ENCODE assay signal across 8 cellular contexts in genomic region chrX:12791253-12792228, GRCh38. TPM values are rescaled to one million over a fixed set of nuclear protein-coding genes. Genes with fewer than 3 reads are reported as not detected.
DNase-seq lines count a peak whose midpoint lies in the region; ATAC-seq and TF ChIP-seq lines count a peak whose summit lies in the region.

Gene PRPS2 (plus strand): TSS chrX:12791412. CDS start chrX:12791498, 86 bp downstream.

- WGBS in testis, 2 donors, result 1% methylated on average over 37 of the region's 113 CpGs; no CpG with 5 or more reads in 1 of the 2 donors

- H3K4me3 ChIP-seq in osteoblast (ENCODE audit: insufficient read depth, low read length) (peak within 1 kb of the TSS; percentile 78), testis (peak within 1 kb of the TSS; percentile 57 to 75)

- ATAC-seq in GM19455 (IDR thresholded peaks at IDR 0.05; ENCODE audit: unreplicated experiment), result peak; percentile 83

- peaks cover 0 to 27% (median 16%) of the 10 kb centered on the region in 7 donors for H3K9me3 Mint-ChIP-seq in CD14-positive monocyte

- H4K20me1 ChIP-seq in osteoblast (ENCODE audit: insufficient read depth, low read length), result no peaks in the 10 kb centered on the region

- intact Hi-C loops in CD14-positive monocyte (cut with micrococcal nuclease) (no loop called here), testis (cut with DNase I; ENCODE audit: low total_unique reads) (no loop called here)

- H3K27me3 ChIP-seq in osteoblast (ENCODE audit: insufficient read depth, low read length) (no peaks in the 10 kb centered on the region), testis (no peaks in the 10 kb centered on the region)

- DNase-seq in CD14-positive monocyte (ENCODE audit: low spot score), result no peak
- DNase-seq in HT1080 (ENCODE audit: low read depth), result peak; percentile 33
- DNase-seq in RWPE1 (ENCODE audit: low spot score), result peak; percentile 61
- peak; percentile 20 for DNase-seq in activated gamma-delta T cell (lab: John Stamatoyannopoulos, UW)
- DNase-seq in germinal center (ENCODE audit: low spot score), result peak; percentile 81
- peak; percentile 96 for DNase-seq in osteoblast (ENCODE audit: insufficient read length, low spot score, missing footprints)
- peak; percentile 88 for DNase-seq in testis

- H3K4me1 ChIP-seq in osteoblast (ENCODE audit: insufficient read depth, low read length) (no peaks in the 10 kb centered on the region), testis (no peaks in the 10 kb centered on the region)

- POLR2A ChIA-PET in RWPE1 (lab: Yijun Ruan, JAX; ENCODE audit: low non-redundant PET), result interaction anchor here (0.6 kb wide), 5 partner anchors 175 to 876 kb away, joined by 3 to 4 read pairs (median 3); no protein-coding TSS in a partner anchor

- no peak for TF ChIP-seq CTCF in CD14-positive monocyte (IDR thresholded peaks at IDR 0.05)
- TF ChIP-seq CTCF in RWPE1 (conservative IDR thresholded peaks at IDR 0.05; ENCODE audit: low read depth), result no peak
- no peak for TF ChIP-seq CTCF in osteoblast (IDR thresholded peaks at IDR 0.05; ENCODE audit: extremely low read depth, low read depth, low read length)
- TF ChIP-seq CTCF in testis (IDR thresholded peaks at IDR 0.05), result no peak

- peaks cover 0 to 26% (median 2%) of the 10 kb centered on the region in 3 donors for H3K27me3 Mint-ChIP-seq in CD14-positive monocyte (ENCODE audit: low read depth in 3 of 3)

- CTCF ChIA-PET in RWPE1 (lab: Yijun Ruan, JAX), result interaction anchor here (0.5 kb wide), 1 partner anchor 20 kb away, joined by 4 read pairs; no protein-coding TSS in a partner anchor

- peaks cover 10% of the 10 kb centered on the region for H3K79me2 ChIP-seq in osteoblast (ENCODE audit: insufficient read depth, low read length)

- H3K36me3 Mint-ChIP-seq in CD14-positive monocyte, result no peaks in the 10 kb centered on the region

- H3K4me3 Mint-ChIP-seq in CD14-positive monocyte, result peak within 1 kb of the TSS; percentile 88 to 89

- no peaks in the 10 kb centered on the region for H3K9me3 ChIP-seq in osteoblast (ENCODE audit: low read depth, low read length)
- H3K9me3 ChIP-seq in testis, result no peaks in the 10 kb centered on the region

- H3K4me2 ChIP-seq in osteoblast (ENCODE audit: insufficient read depth, low read length), result peak within 1 kb of the TSS; percentile 80

- H3K27ac ChIP-seq in RWPE1, result peak within 1 kb of the TSS; percentile 60
- no peak within 1 kb of the TSS for H3K27ac ChIP-seq in osteoblast (ENCODE audit: low read depth, low read length)
- peak within 1 kb of the TSS; percentile 74 to 83 for H3K27ac ChIP-seq in testis

- peak within 1 kb of the TSS in 3 of 7 donors; percentile 16 to 80 (median 37) for H3K27ac Mint-ChIP-seq in CD14-positive monocyte

- TF ChIP-seq POLR2A in testis (IDR thresholded peaks at IDR 0.05), result no peak

- peak within 1 kb of the TSS; percentile 88 for H2AFZ ChIP-seq in osteoblast (ENCODE audit: low read length)

- H3K36me3 ChIP-seq in osteoblast (ENCODE audit: insufficient read depth, low read length) (no peaks in the 10 kb centered on the region), testis (ENCODE audit: low read depth, missing control alignments) (no peaks in the 10 kb centered on the region)

- peaks cover 23% of the 10 kb centered on the region for H3K4me1 Mint-ChIP-seq in CD14-positive monocyte

RNA-seq across cellular contexts. Expression of gene PRPS2, which starts in this region (rescaled TPM):
- polyA plus RNA-seq in CD14-positive monocyte, result 10 to 100 TPM; 17.3 to 19.6 TPM
- total RNA-seq in HT1080 (2014; rRNA removed; shearing (Covaris generic)), result 65.6 and 76.3 TPM in 2 replicates
- 53.7 and 64.1 TPM in 2 replicates for polyA plus RNA-seq in HT1080 (2015; cell fraction: cytosol; rRNA removed)
- polyA plus RNA-seq in HT1080 (2015; cell fraction: nucleus; rRNA removed), result 53.5 and 60.7 TPM in 2 replicates
- total RNA-seq in osteoblast, result 24.2 and 24.8 TPM in 2 replicates
- 100 to 1,000 TPM; 331 to 693 TPM for total RNA-seq in testis
- 224 TPM for polyA plus RNA-seq in testis (ENCODE audit: insufficient read depth, low read depth, low replicate concordance)

Comparison
In these comparisons a context has a peak if more than half of its experiments do, and no peak if none do; other contexts are left out.
1. RNA of gene PRPS2 (polyA plus RNA-seq): 224 TPM in testis (single experiment); 17.3 to 19.6 TPM in CD14-positive monocyte; every median in the first group is over 10 times any median in the second.